Comparison of ENCODE assay signal across 11 cellular contexts in the genomic region with DNA sequence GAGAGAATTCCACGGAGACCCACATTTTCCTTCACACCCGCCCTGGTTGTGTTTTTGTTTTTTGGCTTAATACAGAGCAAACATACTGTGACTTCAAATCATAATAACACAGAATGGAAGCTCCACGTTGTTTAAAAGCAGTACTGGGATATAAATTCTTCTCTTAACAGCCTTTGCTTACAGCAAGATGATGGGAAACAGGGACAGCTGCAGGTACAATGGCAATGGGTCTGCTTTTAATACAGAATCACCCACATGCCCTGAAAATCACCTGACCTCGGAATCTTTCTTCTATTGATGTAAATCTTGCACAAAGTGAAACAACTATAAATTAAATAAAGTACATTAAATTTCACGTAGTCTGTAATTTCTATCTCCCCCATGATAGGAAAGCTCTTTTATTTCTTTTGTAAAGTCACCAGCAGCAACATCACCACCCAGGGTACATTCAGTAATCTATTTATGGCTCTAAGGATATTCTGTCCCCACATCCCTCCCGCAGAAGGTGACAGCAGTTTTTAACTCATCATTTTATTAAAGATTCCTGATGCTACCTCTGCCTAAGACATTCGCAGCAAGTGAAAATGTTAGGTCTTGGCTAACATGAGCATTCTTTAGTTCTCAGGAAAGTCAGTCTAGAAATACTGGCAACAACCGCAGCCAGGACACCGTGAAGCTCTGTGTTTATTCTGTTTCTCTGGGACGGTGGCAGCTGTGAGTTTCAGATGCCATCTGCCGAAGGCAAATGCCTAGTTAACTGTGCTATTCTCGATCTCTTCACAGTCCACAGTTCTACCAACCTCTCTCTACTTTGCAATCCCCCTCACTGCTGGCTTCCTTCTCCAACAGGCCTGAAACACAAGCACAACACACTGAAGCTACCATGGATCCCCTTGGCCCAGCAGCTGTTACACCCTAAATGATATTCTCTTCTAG.
DNase-seq lines count a peak whose midpoint lies in the region; ATAC-seq and TF ChIP-seq lines count a peak whose summit lies in the region.
"Had no signal": no experiment of that assay in that cellular context is flagged by ENCODE, and none has a peak within 500 bp of the region (broad histone marks: within the 10 kb centered on the region; RNA-seq: fewer than 3 reads in every experiment).

No MANE protein-coding gene starts in this region.

- H3K27me3 ChIP-seq in heart right ventricle (no peaks in the 10 kb centered on the region), skeletal muscle satellite cell (ENCODE audit: control insufficient read depth, insufficient read depth, low read length) (no peaks in the 10 kb centered on the region)
- H3K27me3 ChIP-seq: stomach had no signal

- peak overlapping the region; percentile 8 for H3K9ac ChIP-seq in skeletal muscle satellite cell (ENCODE audit: low read depth, low read length)

- intact Hi-C loops in heart right ventricle (cut with DNase I) = loop anchor here in 1 of 10 donors (10.0 kb wide), 1 partner anchor 195 kb away; no protein-coding TSS in a partner anchor

- WGBS in heart right ventricle, 2 donors = 48 to 49% methylated on average over 12 of the region's 12 CpGs

- H3K4me1 ChIP-seq in heart right ventricle (peaks cover 0 to 21% (median 14%) of the 10 kb centered on the region in 9 donors), skeletal muscle satellite cell (ENCODE audit: control insufficient read depth, insufficient read depth, low read length) (peaks cover 21% of the 10 kb centered on the region)

- TF ChIP-seq CTCF in heart right ventricle (IDR thresholded peaks at IDR 0.05) = peak in 2 of 9 donors; percentile 13 to 23

- ATAC-seq in GM21381 (IDR thresholded peaks at IDR 0.05; ENCODE audit: unreplicated experiment) = peak; percentile 35
- peak; percentile 7 to 88 (median 57) for ATAC-seq in heart right ventricle
- ATAC-seq in HG02588 (IDR thresholded peaks at IDR 0.05; ENCODE audit: unreplicated experiment) = no peak
- ATAC-seq in HG03571 (IDR thresholded peaks at IDR 0.05; ENCODE audit: unreplicated experiment) = no peak

- peak overlapping the region in 4 of 10 donors; percentile 23 to 36 (median 30) for H3K27ac ChIP-seq in heart right ventricle

- peak overlapping the region; percentile 58 for H3K4me2 ChIP-seq in skeletal muscle satellite cell (ENCODE audit: low read length)

- peaks cover 0 to 14% (median 0%) of the 10 kb centered on the region in 9 donors for H3K36me3 ChIP-seq in heart right ventricle
- no peaks in the 10 kb centered on the region for H3K36me3 ChIP-seq in skeletal muscle satellite cell (ENCODE audit: insufficient read depth, low read length)

- DNase-seq in NCI-H524 (lab: John Stamatoyannopoulos, UW) = peak; percentile 48 to 79
- DNase-seq in heart right ventricle = no peak
- no peak for DNase-seq in stimulated activated CD4-positive, alpha-beta T cell treated with anti-CD3 and anti-CD28 coated beads, Interleukin-2, amount 100 ng/mL, for 24 hours
- DNase-seq: mesendoderm; NCI-H526; stimulated activated CD4-positive, alpha-beta T cell treated with anti-CD3 and anti-CD28 coated beads, Interleukin-15, amount 100 ng/mL, for 24 hours; stomach had no signal

- H3K4me3 ChIP-seq in heart right ventricle = no peak overlapping the region
- no peak overlapping the region for H3K4me3 ChIP-seq in skeletal muscle satellite cell (ENCODE audit: low read length)
- H3K4me3 ChIP-seq: stomach had no signal

- H3K9me3 ChIP-seq in heart right ventricle (no peaks in the 10 kb centered on the region), skeletal muscle satellite cell (replicated peaks; ENCODE audit: low read length) (no peaks in the 10 kb centered on the region)
- H3K9me3 ChIP-seq: stomach had no signal

Comparison
In these comparisons a context has a peak if more than half of its experiments do, and no peak if none do; other contexts are left out.
1. ATAC-seq: peak in GM21381 (single experiment) and heart right ventricle (8 of 8); none in HG02588 (single experiment) and HG03571 (single experiment).
2. DNase-seq: peak in NCI-H524 (2 of 2); none in heart right ventricle (0 of 2) and stimulated activated CD4-positive, alpha-beta T cell treated with anti-CD3 and anti-CD28 coated beads, Interleukin-2, amount 100 ng/mL, for 24 hours (0 of 2).